In genomic region chr4:53514509-53514908, GRCh38 we compare ENCODE assay signal across 18 cellular contexts.
"Had no signal": no experiment of that assay in that cellular context is flagged by ENCODE, and none has a peak within 500 bp of the region (broad histone marks: within the 10 kb centered on the region; RNA-seq: fewer than 3 reads in every experiment).

No MANE protein-coding gene starts in this region.

- ATAC-seq: esophagus mucosa; left cardiac atrium; lower lobe of right lung; natural killer cell; sciatic nerve; stimulated activated memory B cell treated with anti-CD40 and anti-IgM and Interleukin-4, amounts not matched to agents 10 μg/mL and 1 μg/mL and 100 μg/mL, for 72 hours; stimulated activated naive CD8-positive, alpha-beta T cell treated with anti-CD3 and anti-CD28 coated beads, Interleukin-15, amount 100 ng/mL, for 72 hours; upper lobe of right lung had no signal

- DNase-seq: effector memory CD4-positive, alpha-beta T cell; immature natural killer cell; kidney; left cardiac atrium; left ventricle myocardium inferior; lower lobe of right lung; natural killer cell; posterior cingulate gyrus; spleen; stimulated activated CD4-positive, alpha-beta T cell treated with anti-CD3 and anti-CD28 coated beads, Interleukin-15, amount 100 ng/mL, for 24 hours; stimulated activated CD4-positive, alpha-beta T cell treated with anti-CD3 and anti-CD28 coated beads, Interleukin-1b, Interleukin-23, amount 100 ng/mL, for 48 hours; stimulated activated CD4-positive, alpha-beta T cell treated with anti-CD3 and anti-CD28 coated beads, Interleukin-4, amount 100 ng/mL, for 24 hours; stimulated activated naive CD8-positive, alpha-beta T cell treated with anti-CD3 and anti-CD28 coated beads, Interleukin-15, amount 100 ng/mL, for 72 hours; testis; upper lobe of right lung had no signal
